In genomic region chr1:194028002-194028401, GRCh38 we compare ENCODE assay signal across 34 cellular contexts.
"Had no signal": no experiment of that assay in that cellular context is flagged by ENCODE, and none has a peak within 500 bp of the region (broad histone marks: within the 10 kb centered on the region; RNA-seq: fewer than 3 reads in every experiment).

No MANE protein-coding gene starts in this region.

- H3K4me1 ChIP-seq: breast epithelium, esophagus squamous epithelium, gastroesophageal sphincter, left lung had no signal

- H3K9me3 ChIP-seq: esophagus squamous epithelium, gastroesophageal sphincter, ovary, sigmoid colon, thoracic aorta had no signal

- H3K27me3 ChIP-seq: breast epithelium, esophagus squamous epithelium, gastroesophageal sphincter, left lung, ovary, sigmoid colon had no signal

- H3K27me3 Mint-ChIP-seq: activated naive CD8-positive, alpha-beta T cell treated with anti-CD3 and anti-CD28 coated beads, Interleukin-2, amount 10 ng/mL, durations not matched to agents 7 days and 5 days; activated T-cell treated with anti-CD3 and anti-CD28 coated beads, Interleukin-2, amount 50 U/mL, for 24 hours; dendritic cell treated with granulocyte-macrophage colony-stimulating factor and Interleukin-4, amounts not matched to agents 40 ng/mL and 50 ng/mL, for 4 days; progenitor cell of endocrine pancreas; stimulated activated naive CD8-positive, alpha-beta T cell treated with anti-CD3 and anti-CD28 coated beads, Interleukin-15, Interleukin-2, amounts not matched to agents 100 ng/mL and 50 ng/mL, for 24 hours had no signal

- DNase-seq: activated CD4-positive, alpha-beta T cell treated with anti-CD3 and anti-CD28 coated beads for 48 hours; activated CD4-positive, alpha-beta T cell treated with anti-CD3 and anti-CD28 coated beads, Interleukin-2, amount 50 U/mL, for 48 hours; activated CD8-positive, alpha-beta memory T cell treated with anti-CD3 and anti-CD28 coated beads, Interleukin-2, amount 50 U/mL, for 48 hours; activated gamma-delta T cell; activated naive CD4-positive, alpha-beta T cell treated with anti-CD3 and anti-CD28 coated beads, Interleukin-2, amount 10 ng/mL, durations not matched to agents 7 days and 5 days; activated naive CD8-positive, alpha-beta T cell treated with anti-CD3 and anti-CD28 coated beads, Interleukin-2, amount 10 ng/mL, durations not matched to agents 7 days and 5 days; activated T-cell treated with anti-CD3 and anti-CD28 coated beads, Interleukin-2, amount 50 U/mL, for 24 hours; amygdala; endodermal cell; esophagus squamous epithelium; head of caudate nucleus; hypothalamus; kidney glomerular epithelial cell; left lung; ovary; retina; sigmoid colon; small intestine; stimulated activated CD4-positive, alpha-beta T cell treated with anti-CD3 and anti-CD28 coated beads, Interleukin-4, amount 100 ng/mL, for 24 hours; T-helper 9 cell; trophoblast cell; WERI-Rb-1 had no signal

- H3K36me3 Mint-ChIP-seq: activated naive CD4-positive, alpha-beta T cell treated with anti-CD3 and anti-CD28 coated beads, Interleukin-2, amount 10 ng/mL, durations not matched to agents 7 days and 5 days; activated naive CD8-positive, alpha-beta T cell treated with anti-CD3 and anti-CD28 coated beads, Interleukin-2, amount 10 ng/mL, durations not matched to agents 7 days and 5 days; stimulated activated effector memory CD8-positive, alpha-beta T cell treated with anti-CD3 and anti-CD28 coated beads, Interleukin-12 subunit alpha, Interleukin-12 subunit beta, amount 100 ng/mL, for 72 hours had no signal

- H3K4me3 ChIP-seq: breast epithelium, esophagus squamous epithelium, gastroesophageal sphincter, left lung, lung, ovary, sigmoid colon, thoracic aorta had no signal

- H3K4me3 Mint-ChIP-seq: activated naive CD4-positive, alpha-beta T cell treated with anti-CD3 and anti-CD28 coated beads, Interleukin-2, amount 10 ng/mL, durations not matched to agents 7 days and 5 days; activated naive CD8-positive, alpha-beta T cell treated with anti-CD3 and anti-CD28 coated beads, Interleukin-2, amount 10 ng/mL, durations not matched to agents 7 days and 5 days; activated T-cell treated with anti-CD3 and anti-CD28 coated beads, Interleukin-2, amount 50 U/mL, for 24 hours; central memory CD8-positive, alpha-beta T cell; dendritic cell treated with granulocyte-macrophage colony-stimulating factor and Interleukin-4, amounts not matched to agents 40 ng/mL and 50 ng/mL, for 4 days; endodermal cell; nephron; stimulated activated effector memory CD8-positive, alpha-beta T cell treated with anti-CD3 and anti-CD28 coated beads, Interleukin-12 subunit alpha, Interleukin-12 subunit beta, amount 100 ng/mL, for 72 hours; stimulated activated naive CD8-positive, alpha-beta T cell treated with anti-CD3 and anti-CD28 coated beads, Interleukin-15, Interleukin-2, amounts not matched to agents 100 ng/mL and 50 ng/mL, for 24 hours; T-helper 1 cell treated with Interleukin-12 subunit alpha and Interleukin-12 subunit beta and Interleukin-4 antibody, amounts not matched to agents 30 μg/mL and 1 μg/mL, for 36 hours had no signal

- ATAC-seq: activated CD4-positive, CD25-positive, alpha-beta regulatory T cell treated with anti-CD3 and anti-CD28 coated beads, Interleukin-2, amount 50 U/mL, for 24 hours; gastroesophageal sphincter; left lung; stimulated activated effector memory CD8-positive, alpha-beta T cell treated with anti-CD3 and anti-CD28 coated beads, Interleukin-12 subunit alpha, Interleukin-12 subunit beta, amount 100 ng/mL, for 72 hours had no signal

- H3K27ac Mint-ChIP-seq: activated naive CD4-positive, alpha-beta T cell treated with anti-CD3 and anti-CD28 coated beads, Interleukin-2, amount 10 ng/mL, durations not matched to agents 7 days and 5 days; activated naive CD8-positive, alpha-beta T cell treated with anti-CD3 and anti-CD28 coated beads, Interleukin-2, amount 10 ng/mL, durations not matched to agents 7 days and 5 days; activated T-cell treated with anti-CD3 and anti-CD28 coated beads, Interleukin-2, amount 50 U/mL, for 24 hours; dendritic cell treated with granulocyte-macrophage colony-stimulating factor and Interleukin-4, amounts not matched to agents 40 ng/mL and 50 ng/mL, for 4 days; endodermal cell; nephron; progenitor cell of endocrine pancreas; stimulated activated effector memory CD8-positive, alpha-beta T cell treated with anti-CD3 and anti-CD28 coated beads, Interleukin-12 subunit alpha, Interleukin-12 subunit beta, amount 100 ng/mL, for 72 hours; stimulated activated naive CD8-positive, alpha-beta T cell treated with anti-CD3 and anti-CD28 coated beads, Interleukin-15, Interleukin-2, amounts not matched to agents 100 ng/mL and 50 ng/mL, for 24 hours; T-helper 1 cell treated with Interleukin-12 subunit alpha and Interleukin-12 subunit beta and Interleukin-4 antibody, amounts not matched to agents 30 μg/mL and 1 μg/mL, for 36 hours had no signal

- H3K27ac ChIP-seq: breast epithelium, esophagus squamous epithelium, gastroesophageal sphincter, left lung, ovary, sigmoid colon, thoracic aorta, WERI-Rb-1 had no signal

- H3K36me3 ChIP-seq: breast epithelium, esophagus squamous epithelium, gastroesophageal sphincter, left lung, ovary, sigmoid colon, thoracic aorta, WERI-Rb-1 had no signal

- H3K4me1 Mint-ChIP-seq: activated naive CD4-positive, alpha-beta T cell treated with anti-CD3 and anti-CD28 coated beads, Interleukin-2, amount 10 ng/mL, durations not matched to agents 7 days and 5 days; activated naive CD8-positive, alpha-beta T cell treated with anti-CD3 and anti-CD28 coated beads, Interleukin-2, amount 10 ng/mL, durations not matched to agents 7 days and 5 days; central memory CD8-positive, alpha-beta T cell; endodermal cell; nephron; stimulated activated effector memory CD8-positive, alpha-beta T cell treated with anti-CD3 and anti-CD28 coated beads, Interleukin-12 subunit alpha, Interleukin-12 subunit beta, amount 100 ng/mL, for 72 hours had no signal
